Comparison of ENCODE assay signal across 19 cellular contexts in genomic region chr9:124720429-124721108, GRCh38. TPM values are rescaled to one million over a fixed set of nuclear protein-coding genes. Genes with fewer than 3 reads are reported as not detected.
DNase-seq lines count a peak whose midpoint lies in the region; ATAC-seq and TF ChIP-seq lines count a peak whose summit lies in the region.
"Had no signal": no experiment of that assay in that cellular context is flagged by ENCODE, and none has a peak within 500 bp of the region (broad histone marks: within the 10 kb centered on the region; RNA-seq: fewer than 3 reads in every experiment).

No MANE protein-coding gene starts in this region.

- H3K4me3 Mint-ChIP-seq in chondrocyte (ENCODE audit: unreplicated experiment): no peak overlapping the region
- H3K4me3 Mint-ChIP-seq in progenitor cell of endocrine pancreas (ENCODE audit: low read depth): no peak overlapping the region
- no peak overlapping the region for H3K4me3 Mint-ChIP-seq in osteocyte (ENCODE audit: unreplicated experiment)

- H3K9me2 ChIP-seq in HCT116 (ENCODE audit: insufficient read depth): no peaks in the 10 kb centered on the region

- H3K4me1 Mint-ChIP-seq in chondrocyte (ENCODE audit: low read depth) (peaks cover 12% of the 10 kb centered on the region), progenitor cell of endocrine pancreas (ENCODE audit: low read depth) (peaks cover 37% of the 10 kb centered on the region), osteocyte (ENCODE audit: unreplicated experiment) (peaks cover 4% of the 10 kb centered on the region)

- intact Hi-C loops in HCT116 (cut with micrococcal nuclease): no loop called here

- H3K79me2 ChIP-seq in HCT116 (ENCODE audit: insufficient read depth, low read length): peaks cover 5% of the 10 kb centered on the region; the same call in 1 of the 2 replicates

- no peaks in the 10 kb centered on the region for H3K36me3 Mint-ChIP-seq in chondrocyte (ENCODE audit: low read depth)
- peaks cover 5% of the 10 kb centered on the region for H3K36me3 Mint-ChIP-seq in progenitor cell of endocrine pancreas (ENCODE audit: insufficient read depth)
- H3K36me3 Mint-ChIP-seq in osteocyte (ENCODE audit: unreplicated experiment): no peaks in the 10 kb centered on the region

- CTCF ChIA-PET in HCT116 (lab: Charles Lee): interaction anchor here (1.9 kb wide), 1 partner anchor 132 kb away, joined by 6 read pairs; the partner anchor contains the start of gene WDR38

- peak overlapping the region; percentile 36 for H3K9ac ChIP-seq in HCT116 (ENCODE audit: low read length)

- RAD21 ChIA-PET in HCT116 (lab: Charles Lee; ENCODE audit: low non-redundant PET in 1 of 2, low total read pairs in 2 of 2, uncharacterized antibody in 2 of 2, unreplicated experiment in 2 of 2): interaction anchor here in 1 of 2 experiments (1.4 kb wide), 1 partner anchor 14 kb away, joined by 3 read pairs; no protein-coding TSS in a partner anchor

- DNase-seq in HCT116 (ENCODE audit: low read depth, low spot score): no peak
- DNase-seq in SJSA1 (ENCODE audit: low read depth in 1 of 2, low spot score in 2 of 2): no peak
- DNase-seq in chondrocyte (ENCODE audit: low spot score): no peak
- no peak for DNase-seq in progenitor cell of endocrine pancreas (ENCODE audit: low spot score, unreplicated experiment)
- DNase-seq in osteocyte (ENCODE audit: extremely low spot score, unreplicated experiment): no peak
- DNase-seq in caudate nucleus (lab: John Stamatoyannopoulos, UW): no peak
- DNase-seq: ACHN, AML-193, COR-L47, DMS153, Karpas-422, NCI-H1092 treated with DMSO at 0.1 percent for 48 hours, NCI-H1694, NCI-H524 treated with DMSO at 0.1 percent for 48 hours, Peyer's patch, SHP77 had no signal

- H4K20me1 ChIP-seq in HCT116 (ENCODE audit: insufficient read depth): peaks cover 10% of the 10 kb centered on the region

- H3K4me1 ChIP-seq in HCT116 (ENCODE audit: control insufficient read depth in 1 of 2, insufficient read depth in 2 of 2, low read length in 2 of 2): peaks cover 61 to 69% of the 10 kb centered on the region in 2 experiments
- H3K4me1 ChIP-seq in SJSA1 (replicated peaks): peaks cover 24% of the 10 kb centered on the region

- H3K9me3 Mint-ChIP-seq in chondrocyte (ENCODE audit: low read depth) (no peaks in the 10 kb centered on the region), progenitor cell of endocrine pancreas (ENCODE audit: low read depth) (no peaks in the 10 kb centered on the region), osteocyte (ENCODE audit: unreplicated experiment) (no peaks in the 10 kb centered on the region)

- ATAC-seq in HCT116 (peak; percentile 7), GM18868 (IDR thresholded peaks at IDR 0.05; ENCODE audit: unreplicated experiment) (no peak), HG03565 (IDR thresholded peaks at IDR 0.05; ENCODE audit: unreplicated experiment) (no peak)

- POLR2A ChIA-PET in HCT116 (lab: Charles Lee): interaction anchor here (1.0 kb wide), 1 partner anchor 79 kb away, joined by 3 read pairs; no protein-coding TSS in a partner anchor

- no peak for TF ChIP-seq POLR2A in HCT116 (IDR thresholded peaks at IDR 0.05; ENCODE audit: borderline replicate concordance, extremely low read depth, insufficient read depth, insufficient read length)

- peak overlapping the region; percentile 72 for H3K4me2 ChIP-seq in HCT116 (ENCODE audit: low read length)

- no peak overlapping the region for H2AFZ ChIP-seq in HCT116 (ENCODE audit: low read depth, low read length, poor library complexity, severe bottlenecking)

- H3K4me3 ChIP-seq in HCT116 (replicated peaks in 1 of 2; ENCODE audit: low read depth in 1 of 2, low read length in 2 of 2) (peak overlapping the region in 1 of 2 experiments; percentile 31; a peak in 1 of 4 replicates), SJSA1 (no peak overlapping the region)
- H3K4me3 ChIP-seq: MG63, Peyer's patch had no signal

- no peaks in the 10 kb centered on the region for H3K27me3 Mint-ChIP-seq in chondrocyte (ENCODE audit: low read depth)
- no peaks in the 10 kb centered on the region for H3K27me3 Mint-ChIP-seq in progenitor cell of endocrine pancreas
- H3K27me3 Mint-ChIP-seq in osteocyte (ENCODE audit: unreplicated experiment): no peaks in the 10 kb centered on the region

- H3K27me3 ChIP-seq in HCT116 (ENCODE audit: insufficient read depth, low read length) (no peaks in the 10 kb centered on the region), SJSA1 (replicated peaks) (no peaks in the 10 kb centered on the region)
- H3K27me3 ChIP-seq: MG63, Peyer's patch had no signal

- H3K36me3 ChIP-seq in HCT116 (ENCODE audit: control insufficient read depth in 1 of 2, insufficient read depth in 2 of 2, low read length in 2 of 2) (no peaks in the 10 kb centered on the region), SJSA1 (no peaks in the 10 kb centered on the region)
- H3K36me3 ChIP-seq: MG63, Peyer's patch had no signal

- no TSS peak for BruUV-seq in HCT116 (replicated peaks; lab: Mats Ljungman, UMichigan)

- H3K9me3 ChIP-seq in HCT116 (ENCODE audit: control insufficient read depth in 1 of 2, insufficient read depth in 1 of 2, low read depth in 1 of 2, low read length in 2 of 2) (no peaks in the 10 kb centered on the region), SJSA1 (replicated peaks) (no peaks in the 10 kb centered on the region)
- H3K9me3 ChIP-seq: MG63, Peyer's patch had no signal

- H3K27ac Mint-ChIP-seq in chondrocyte (ENCODE audit: unreplicated experiment) (peak overlapping the region; percentile 3), progenitor cell of endocrine pancreas (peak overlapping the region; percentile 70), osteocyte (ENCODE audit: unreplicated experiment) (no peak overlapping the region)

- no peak for TF ChIP-seq CTCF in HCT116 (IDR thresholded peaks at IDR 0.05 in 2 of 3, conservative IDR thresholded peaks at IDR 0.05 in 1 of 3; ENCODE audit: borderline replicate concordance in 1 of 3, insufficient read depth in 1 of 3, low read depth in 2 of 3, low read length in 2 of 3)
- no peak for TF ChIP-seq CTCF in chondrocyte (IDR thresholded peaks at IDR 0.05)
- TF ChIP-seq CTCF in progenitor cell of endocrine pancreas (IDR thresholded peaks at IDR 0.05; ENCODE audit: unreplicated experiment): no peak
- no peak for TF ChIP-seq CTCF in osteocyte (IDR thresholded peaks at IDR 0.05)

- no peak for TF ChIP-seq RAD21 in HCT116 (IDR thresholded peaks at IDR 0.05; ENCODE audit: low read depth)

- H3K27ac ChIP-seq in HCT116 (ENCODE audit: low read depth, low read length): peak overlapping the region; percentile 64; the same call in 1 of the 2 replicates
- peak overlapping the region; percentile 31 for H3K27ac ChIP-seq in SJSA1
- no peak overlapping the region for H3K27ac ChIP-seq in caudate nucleus (ENCODE audit: low read depth, low read length)

TF ChIP-seq in HCT116, 20 proteins besides CTCF, POLR2A, EP300 and RAD21 (continues in another document):
- TF ChIP-seq EGR1 (IDR thresholded peaks at IDR 0.05; ENCODE audit: low read depth) (no peak), JUND (IDR thresholded peaks at IDR 0.05) (no peak), ELF1 (IDR thresholded peaks at IDR 0.05; ENCODE audit: borderline replicate concordance, low read depth) (no peak), CEBPB (IDR thresholded peaks at IDR 0.05; ENCODE audit: low read depth) (no peak), TCF7L2 (IDR thresholded peaks at IDR 0.05; ENCODE audit: borderline replicate concordance, extremely low read depth, insufficient read depth, insufficient read length) (no peak), ZBTB33 (IDR thresholded peaks at IDR 0.05; ENCODE audit: extremely low read depth, insufficient replicate concordance, low read length) (no peak), MAX (IDR thresholded peaks at IDR 0.05) (no peak), SIN3A (IDR thresholded peaks at IDR 0.05; ENCODE audit: low read depth) (no peak), EZH2 (IDR thresholded peaks at IDR 0.05) (no peak), FOSL1 (IDR thresholded peaks at IDR 0.05; ENCODE audit: low read depth) (no peak), CBX3 (IDR thresholded peaks at IDR 0.05; ENCODE audit: low read depth) (no peak), EZH2phosphoT487 (IDR thresholded peaks at IDR 0.05; ENCODE audit: borderline replicate concordance) (no peak), YY1 (IDR thresholded peaks at IDR 0.05; ENCODE audit: extremely low read depth, insufficient replicate concordance, low read depth, low read length) (no peak), ZNF274 (IDR thresholded peaks at IDR 0.05; ENCODE audit: low read depth, low read length) (no peak), SP1 (IDR thresholded peaks at IDR 0.05; ENCODE audit: low read depth) (no peak), POLR2AphosphoS5 (IDR thresholded peaks at IDR 0.05; ENCODE audit: low read depth, low read length) (no peak)

RNA-seq across cellular contexts. Expression of gene NR6A1, which starts 50.5 kb away (rescaled TPM):
- total RNA-seq in HCT116 (2021; ENCODE audit: unreplicated experiment) (9.9 TPM), chondrocyte (0.39 to 0.77 TPM (median 0.56 TPM) in 3 replicates), progenitor cell of endocrine pancreas (71.6 and 86.4 TPM in 2 replicates), osteocyte (0.56 and 0.78 TPM in 2 replicates)
- 3.5 and 3.7 TPM in 2 replicates for polyA plus RNA-seq in HCT116 (2012)
- 0.88 and 1.0 TPM in 2 replicates for total RNA-seq in SJSA1 (2014; rRNA removed; shearing (Covaris generic))

RNA-seq across cellular contexts. Expression of gene OLFML2A, which starts 56.4 kb away (rescaled TPM):
- total RNA-seq in HCT116 (2021; ENCODE audit: unreplicated experiment): 6.3 TPM
- 2.8 and 3.3 TPM in 2 replicates for polyA plus RNA-seq in HCT116 (2012)
- 5.0 and 7.8 TPM in 2 replicates for total RNA-seq in SJSA1 (2014; rRNA removed; shearing (Covaris generic))
- total RNA-seq in chondrocyte: 112 to 475 TPM (median 469 TPM) in 3 replicates
- 2.2 and 2.5 TPM in 2 replicates for total RNA-seq in progenitor cell of endocrine pancreas
- 146 and 169 TPM in 2 replicates for total RNA-seq in osteocyte

Comparison
In these comparisons a context has a peak if more than half of its experiments do, and no peak if none do; other contexts are left out.
1. RNA of gene OLFML2A, which starts 56.4 kb away (total RNA-seq): 112 to 475 TPM in chondrocyte and 146 to 169 TPM in osteocyte; 6.3 TPM in HCT116 (single experiment), 5.0 to 7.8 TPM in SJSA1 and 2.2 to 2.5 TPM in progenitor cell of endocrine pancreas; every median in the first group is over 10 times any median in the second.